Comparison of ENCODE assay signal across 9 cellular contexts in the genomic region with DNA sequence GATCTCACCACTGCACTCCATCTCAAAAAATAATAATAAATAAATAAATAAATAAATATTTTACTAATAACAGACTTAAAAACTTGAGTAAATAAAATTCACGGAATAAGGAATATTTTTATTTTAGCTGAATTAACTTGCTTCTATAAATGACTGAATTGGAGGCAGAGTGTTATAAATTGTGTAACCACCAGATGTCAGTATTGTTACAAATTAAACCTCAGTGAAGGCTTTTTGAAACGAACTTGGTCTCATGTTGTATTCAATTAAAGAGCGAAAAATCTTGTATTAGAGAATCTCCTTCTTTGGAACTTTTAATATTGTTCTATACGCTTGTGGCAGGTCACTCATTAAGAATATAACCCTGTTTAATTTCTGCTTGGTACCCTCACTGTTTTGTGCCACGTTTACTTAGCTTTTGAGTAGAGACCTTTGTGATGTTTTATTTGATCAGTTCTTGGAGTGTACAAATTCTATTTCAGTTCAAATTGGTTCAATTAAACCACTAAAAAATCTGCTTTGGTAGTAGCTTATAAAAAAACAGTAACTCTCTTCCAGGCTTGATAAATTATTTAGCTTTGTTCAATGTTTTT. TPM values are rescaled to one million over a fixed set of nuclear protein-coding genes. Genes with fewer than 3 reads are reported as not detected.
DNase-seq lines count a peak whose midpoint lies in the region; ATAC-seq, FAIRE-seq and TF ChIP-seq lines count a peak whose summit lies in the region.
"Had no signal": no experiment of that assay in that cellular context is flagged by ENCODE, and none has a peak within 500 bp of the region (broad histone marks: within the 10 kb centered on the region; RNA-seq: fewer than 3 reads in every experiment).

No MANE protein-coding gene starts in this region.

- H3K27me3 ChIP-seq in body of pancreas = no peaks in the 10 kb centered on the region
- H3K27me3 ChIP-seq in left lung = no peaks in the 10 kb centered on the region
- H3K27me3 ChIP-seq: BLaER1 had no signal

- 10 to 13% methylated on average over 5 of the region's 5 CpGs for WGBS in body of pancreas, 2 donors

- no peaks in the 10 kb centered on the region for H3K36me3 ChIP-seq in body of pancreas (replicated peaks in 1 of 2; ENCODE audit: insufficient read depth in 1 of 2, low read depth in 2 of 2)
- no peaks in the 10 kb centered on the region for H3K36me3 ChIP-seq in left lung
- H3K36me3 ChIP-seq: BLaER1 had no signal

- TF ChIP-seq CTCF in body of pancreas (IDR thresholded peaks at IDR 0.05) (peak; percentile 26 to 78 (median 66)), left lung (IDR thresholded peaks at IDR 0.05) (peak; percentile 62)

- no peak overlapping the region for H3K27ac ChIP-seq in body of pancreas
- H3K27ac ChIP-seq in left lung = no peak overlapping the region
- H3K27ac ChIP-seq: BLaER1 had no signal

- H3K4me1 ChIP-seq in body of pancreas = no peaks in the 10 kb centered on the region
- no peaks in the 10 kb centered on the region for H3K4me1 ChIP-seq in left lung
- H3K4me1 ChIP-seq: BLaER1 had no signal

- DNase-seq in DMS79 treated with DMSO at 0.1 percent for 48 hours (lab: John Stamatoyannopoulos, UW) (peak; percentile 14), DMS79 (lab: John Stamatoyannopoulos, UW) (no peak), NCI-H446 treated with DMSO at 0.1 percent for 48 hours (lab: John Stamatoyannopoulos, UW) (peak; percentile 10), body of pancreas (no peak), left lung (no peak), GM12892 (ENCODE audit: insufficient read length) (no peak), NK-92 (lab: John Stamatoyannopoulos, UW; ENCODE audit: unreplicated experiment) (no peak)

- ATAC-seq in HG03135 (IDR thresholded peaks at IDR 0.05; ENCODE audit: unreplicated experiment) (peak; percentile 63), body of pancreas (peak; percentile 65), left lung (peak; percentile 68)

- no peaks in the 10 kb centered on the region for H3K9me3 ChIP-seq in body of pancreas
- H3K9me3 ChIP-seq in left lung = no peaks in the 10 kb centered on the region
- H3K9me3 ChIP-seq: BLaER1 had no signal

- no peak for FAIRE-seq in GM12892 (lab: Jason Lieb, UNC)

- intact Hi-C loops in body of pancreas (cut with DNase I) (no loop called here), left lung (cut with DNase I) (loop anchor here in 1 of 2 donors (10.0 kb wide), 2 partner anchors 100 to 740 kb away; no protein-coding TSS in a partner anchor)

- no peak for TF ChIP-seq POLR2A in body of pancreas (IDR thresholded peaks at IDR 0.05)
- no peak for TF ChIP-seq POLR2A in GM12892 (IDR thresholded peaks at IDR 0.05; ENCODE audit: low read depth, low read length)

- H3K4me3 ChIP-seq in body of pancreas (no peak overlapping the region), left lung (no peak overlapping the region)
- H3K4me3 ChIP-seq: BLaER1 had no signal

RNA-seq across cellular contexts. Expression of a gene that starts 45.6 kb away (rescaled TPM):
- total RNA-seq in body of pancreas (1 to 10 TPM in 1 of 2 donors, not detected in 1; 1.3 TPM), left lung (10 to 100 TPM; 13.4 to 13.5 TPM)
- polyA plus RNA-seq in GM12892 (2012; ENCODE audit: missing spikeins) = 0.30 TPM

Comparison
In these comparisons a context has a peak if more than half of its experiments do, and no peak if none do; other contexts are left out.
1. DNase-seq: peak in DMS79 treated with DMSO at 0.1 percent for 48 hours (single experiment) and NCI-H446 treated with DMSO at 0.1 percent for 48 hours (single experiment); none in DMS79 (single experiment), body of pancreas (0 of 4), left lung (0 of 2), GM12892 (single experiment) and NK-92 (single experiment).
2. RNA of a gene that starts 45.6 kb away (total RNA-seq): 13.4 to 13.5 TPM in left lung; 1.3 TPM in body of pancreas; every median in the first group is over 4 times any median in the second.
3. Peak in every context shown above with its lines, with median percentiles within 50 percentile points of each other: ATAC-seq.